In genomic region chr3:179083977-179084376, GRCh38 we compare ENCODE assay signal across 11 cellular contexts. TPM values are rescaled to one million over a fixed set of nuclear protein-coding genes. Genes with fewer than 3 reads are reported as not detected.
DNase-seq lines count a peak whose midpoint lies in the region; ATAC-seq and TF ChIP-seq lines count a peak whose summit lies in the region.
"Had no signal": no experiment of that assay in that cellular context is flagged by ENCODE, and none has a peak within 500 bp of the region (broad histone marks: within the 10 kb centered on the region; RNA-seq: fewer than 3 reads in every experiment).

No MANE protein-coding gene starts in this region.

- H3K27me3 ChIP-seq in CD4-positive, alpha-beta T cell (ENCODE audit: control insufficient read depth, insufficient read depth, low read length), result no peaks in the 10 kb centered on the region
- H3K27me3 ChIP-seq in SU-DHL-6 (ENCODE audit: low read length) (no peaks in the 10 kb centered on the region), BE2C (no peaks in the 10 kb centered on the region)
- H3K27me3 ChIP-seq: heart left ventricle had no signal

- no peak overlapping the region for H3K9ac ChIP-seq in SU-DHL-6 (ENCODE audit: low read length)

- H4K20me1 ChIP-seq in SU-DHL-6 (ENCODE audit: low read depth, low read length), result no peaks in the 10 kb centered on the region

- peak overlapping the region; percentile 24 for H3K4me2 ChIP-seq in SU-DHL-6 (ENCODE audit: low read depth, low read length, poor library complexity, severe bottlenecking)

- peak overlapping the region; percentile 64 for H2AFZ ChIP-seq in SU-DHL-6 (ENCODE audit: low read depth, low read length, severe bottlenecking)

- POLR2A ChIA-PET in CD4-positive, alpha-beta T cell (lab: Charles Lee), result interaction anchor here (0.6 to 2.6 kb wide), 7 partner anchors 8 to 263 kb away, joined by 3 to 11 read pairs (median 4); partner anchors contain the start of genes PIK3CA and ZMAT3

- H3K4me3 ChIP-seq in SU-DHL-6 (ENCODE audit: insufficient read depth, low read length, poor library complexity, severe bottlenecking) (no peak overlapping the region), BE2C (ENCODE audit: low read depth, low read length) (no peak overlapping the region)
- H3K4me3 ChIP-seq: heart left ventricle had no signal

- no peak overlapping the region for H3K4me3 Mint-ChIP-seq in CD4-positive, alpha-beta T cell

- H3K27me3 Mint-ChIP-seq in CD4-positive, alpha-beta T cell, result no peaks in the 10 kb centered on the region

- no peaks in the 10 kb centered on the region for H3K4me1 ChIP-seq in BE2C
- H3K4me1 ChIP-seq: heart left ventricle had no signal

- H3K36me3 ChIP-seq in SU-DHL-6 (ENCODE audit: low read length), result no peaks in the 10 kb centered on the region
- no peaks in the 10 kb centered on the region for H3K36me3 ChIP-seq in BE2C
- H3K36me3 ChIP-seq: heart left ventricle had no signal

- H3K79me2 ChIP-seq in SU-DHL-6 (ENCODE audit: insufficient read depth, low read length), result no peaks in the 10 kb centered on the region

- intact Hi-C loops in CD4-positive, alpha-beta T cell (cut with DNase I, micrococcal nuclease), result no loop called here

- H3K9me2 ChIP-seq in SU-DHL-6 (replicated peaks; ENCODE audit: insufficient read depth, low read length), result no peaks in the 10 kb centered on the region

- no peaks in the 10 kb centered on the region for H3K9me3 Mint-ChIP-seq in CD4-positive, alpha-beta T cell

- H3K9me3 ChIP-seq in CD4-positive, alpha-beta T cell (ENCODE audit: control insufficient read depth, low read length), result no peaks in the 10 kb centered on the region
- H3K9me3 ChIP-seq in SU-DHL-6 (ENCODE audit: insufficient read depth, low read length) (no peaks in the 10 kb centered on the region), BE2C (no peaks in the 10 kb centered on the region)
- H3K9me3 ChIP-seq: heart left ventricle had no signal

- no peak for ATAC-seq in CD4-positive, alpha-beta T cell (ENCODE audit: poor library complexity)
- peak; percentile 62 for ATAC-seq in GM18868 (IDR thresholded peaks at IDR 0.05; ENCODE audit: unreplicated experiment)
- ATAC-seq in HG02798 (IDR thresholded peaks at IDR 0.05; ENCODE audit: poor library complexity, unreplicated experiment), result peak; percentile 55
- ATAC-seq: heart left ventricle had no signal

- CTCF ChIA-PET in CD4-positive, alpha-beta T cell (lab: Charles Lee), result no interaction called here

- no peak for TF ChIP-seq CTCF in CD4-positive, alpha-beta T cell (IDR thresholded peaks at IDR 0.05)
- TF ChIP-seq CTCF in SU-DHL-6 (IDR thresholded peaks at IDR 0.05; ENCODE audit: insufficient read depth, low read length, poor library complexity, severe bottlenecking), result no peak
- TF ChIP-seq CTCF in BE2C (IDR thresholded peaks at IDR 0.05; ENCODE audit: low read depth, low read length), result no peak

- no peak overlapping the region for H3K27ac ChIP-seq in CD4-positive, alpha-beta T cell (ENCODE audit: low read depth, low read length)
- H3K27ac ChIP-seq in SU-DHL-6 (ENCODE audit: low read depth, low read length), result no peak overlapping the region
- H3K27ac ChIP-seq: heart left ventricle had no signal

- peak overlapping the region; percentile 3 for H3K27ac Mint-ChIP-seq in CD4-positive, alpha-beta T cell

- peaks cover 10% of the 10 kb centered on the region for H3K4me1 Mint-ChIP-seq in CD4-positive, alpha-beta T cell (ENCODE audit: low read depth)

- no peaks in the 10 kb centered on the region for H3F3A ChIP-seq in SU-DHL-6 (ENCODE audit: insufficient read depth)

- DNase-seq in CD4-positive, alpha-beta T cell, result no peak
- no peak for DNase-seq in epidermal melanocyte (ENCODE audit: insufficient read length, low spot score)
- no peak for DNase-seq in SIG-M5 treated with dmso at 0.1 percent for 504 hours (lab: John Stamatoyannopoulos, UW; ENCODE audit: unreplicated experiment)
- DNase-seq in glomerular visceral epithelial cell (ENCODE audit: extremely low spot score), result no peak
- no peak for DNase-seq in BE2C
- DNase-seq: cerebellar nuclear complex, heart left ventricle, RPMI8226 had no signal

- H3K36me3 Mint-ChIP-seq in CD4-positive, alpha-beta T cell (ENCODE audit: low read depth), result no peaks in the 10 kb centered on the region

RNA-seq across cellular contexts. Expression of gene ZMAT3, which starts 12.4 kb away (rescaled TPM):
- 10 to 100 TPM; 10.2 to 13.0 TPM for total RNA-seq in CD4-positive, alpha-beta T cell
- polyA plus RNA-seq in BE2C (2012; ENCODE audit: insufficient read depth, insufficient read length, low read depth), result 3.1 TPM
